Comparison of ENCODE assay signal across 23 cellular contexts in genomic region chr1:6593810-6594209, GRCh38. TPM values are rescaled to one million over a fixed set of nuclear protein-coding genes. Genes with fewer than 3 reads are reported as not detected.
A peak's percentile ranks its signal among the peaks of the same experiment; 100 is the strongest.
DNase-seq lines count a peak whose midpoint lies in the region; ATAC-seq and TF ChIP-seq lines count a peak whose summit lies in the region.
"Had no signal": no experiment of that assay in that cellular context is flagged by ENCODE, and none has a peak within 500 bp of the region (broad histone marks: within the 10 kb centered on the region; RNA-seq: fewer than 3 reads in every experiment).

No MANE protein-coding gene starts in this region.

- H3K4me3 Mint-ChIP-seq in activated naive CD4-positive, alpha-beta T cell treated with anti-CD3 and anti-CD28 coated beads, Interleukin-2, amount 10 ng/mL, durations not matched to agents 7 days and 5 days: no peak overlapping the region
- H3K4me3 Mint-ChIP-seq: CD8-positive, alpha-beta T cell; GM23338 had no signal

- H3K9me3 ChIP-seq in IMR-90 (ENCODE audit: control insufficient read depth, insufficient read depth, low read length): no peaks in the 10 kb centered on the region
- H3K9me3 ChIP-seq in WERI-Rb-1 (ENCODE audit: severe bottlenecking): no peaks in the 10 kb centered on the region
- H3K9me3 ChIP-seq in psoas muscle: no peaks in the 10 kb centered on the region
- H3K9me3 ChIP-seq: Caco-2, SJSA1 had no signal

- no peak for DNase-seq in IMR-90
- no peak for DNase-seq in WERI-Rb-1
- DNase-seq in psoas muscle: no peak
- DNase-seq in activated naive CD4-positive, alpha-beta T cell treated with anti-CD3 and anti-CD28 coated beads, Interleukin-2, amount 10 ng/mL, durations not matched to agents 7 days and 5 days: no peak
- DNase-seq in DMS114 treated with DMSO at 0.1 percent for 48 hours (lab: John Stamatoyannopoulos, UW; ENCODE audit: unreplicated experiment): no peak
- DNase-seq: C1 segment of cervical spinal cord, Caco-2, DMS79 treated with DMSO at 0.1 percent for 48 hours, GF-D8, H9, MM.1S, NCI-H2029, NCI-H446 treated with DMSO at 0.1 percent for 48 hours, NCI-H526, NCI-H82, PC-9, Right ventricle myocardium superior had no signal

- H3K27ac ChIP-seq in IMR-90 (ENCODE audit: insufficient read depth, low read length) (no peak overlapping the region), WERI-Rb-1 (peak overlapping the region; percentile 92), psoas muscle (peak overlapping the region; percentile 98)
- H3K27ac ChIP-seq: KMS-11, PC-9, SJSA1 had no signal

- no peak overlapping the region for H3K18ac ChIP-seq in IMR-90 (ENCODE audit: low read depth, low read length)

- H2BK20ac ChIP-seq in IMR-90 (ENCODE audit: low read depth, low read length): no peak overlapping the region

- H3K23ac ChIP-seq in IMR-90 (ENCODE audit: low read depth, low read length): no peak overlapping the region

- CTCF ChIA-PET in IMR-90 (lab: Yijun Ruan, JAX): no interaction called here
- CTCF ChIA-PET in activated naive CD4-positive, alpha-beta T cell treated with anti-CD3 and anti-CD28 coated beads, Interleukin-2, amount 10 ng/mL, durations not matched to agents 7 days and 5 days (lab: Charles Lee): interaction anchor here (1.5 kb wide), 1 partner anchor 54 kb away, joined by 4 read pairs; no protein-coding TSS in a partner anchor

- H3K4me1 ChIP-seq in IMR-90 (ENCODE audit: control insufficient read depth, insufficient read depth, low read length) (no peaks in the 10 kb centered on the region; the same call in 1 of the 2 replicates), psoas muscle (peaks cover 83% of the 10 kb centered on the region)
- H3K4me1 ChIP-seq: Caco-2, SJSA1 had no signal

- H3K9me3 Mint-ChIP-seq in activated naive CD4-positive, alpha-beta T cell treated with anti-CD3 and anti-CD28 coated beads, Interleukin-2, amount 10 ng/mL, durations not matched to agents 7 days and 5 days: no peaks in the 10 kb centered on the region
- H3K9me3 Mint-ChIP-seq: CD8-positive, alpha-beta T cell; GM23338; H9 had no signal

- H3K4ac ChIP-seq in IMR-90 (ENCODE audit: low read depth, low read length): no peak overlapping the region

- no peak for TF ChIP-seq POLR2A in IMR-90 (IDR thresholded peaks at IDR 0.05; ENCODE audit: low read depth, low read length)

- H3K4me2 ChIP-seq in IMR-90 (ENCODE audit: low read depth, low read length): no peak overlapping the region
- H3K4me2 ChIP-seq: GM23338, KMS-11, PC-9 had no signal

- dilution Hi-C loops in IMR-90 (cut with HindIII; ENCODE audit: low sequenced_read_pairs, unreplicated experiment): no loop called here

- H4K20me1 ChIP-seq in IMR-90 (ENCODE audit: insufficient read depth, low read length): peaks cover 79% of the 10 kb centered on the region

- no peak overlapping the region for H4K5ac ChIP-seq in IMR-90 (ENCODE audit: low read depth, low read length)

- intact Hi-C loops in IMR-90 (cut with micrococcal nuclease) (no loop called here), psoas muscle (cut with DNase I) (no loop called here)

- TF ChIP-seq RAD21 in IMR-90 (IDR thresholded peaks at IDR 0.05; ENCODE audit: low read length): no peak

- in situ Hi-C loops in IMR-90 (cut with MboI; ENCODE audit: low sequenced_read_pairs): no loop called here

- H3K4me1 Mint-ChIP-seq in activated naive CD4-positive, alpha-beta T cell treated with anti-CD3 and anti-CD28 coated beads, Interleukin-2, amount 10 ng/mL, durations not matched to agents 7 days and 5 days: peaks cover 48% of the 10 kb centered on the region
- H3K4me1 Mint-ChIP-seq: GM23338 had no signal

- peak overlapping the region; percentile 23 for H2AFZ ChIP-seq in IMR-90 (replicated peaks; ENCODE audit: low read length, poor library complexity)
- H2AFZ ChIP-seq: GM23338, PC-9 had no signal

- H3K27ac Mint-ChIP-seq in activated naive CD4-positive, alpha-beta T cell treated with anti-CD3 and anti-CD28 coated beads, Interleukin-2, amount 10 ng/mL, durations not matched to agents 7 days and 5 days: no peak overlapping the region
- H3K27ac Mint-ChIP-seq: CD8-positive, alpha-beta T cell; GM23338; H9 had no signal

- H3K4me3 ChIP-seq in IMR-90 (ENCODE audit: insufficient read depth, low read depth, low read length): no peak overlapping the region
- H3K4me3 ChIP-seq in WERI-Rb-1 (ENCODE audit: low read depth, low read length): no peak overlapping the region
- no peak overlapping the region for H3K4me3 ChIP-seq in psoas muscle
- H3K4me3 ChIP-seq: GM23338, PC-9, SJSA1 had no signal

- no peak for TF ChIP-seq CTCF in IMR-90 (conservative IDR thresholded peaks at IDR 0.05; ENCODE audit: low read depth, low read length)
- no peak for TF ChIP-seq CTCF in WERI-Rb-1 (IDR thresholded peaks at IDR 0.05; ENCODE audit: low read depth, low read length)
- no peak for TF ChIP-seq CTCF in psoas muscle (IDR thresholded peaks at IDR 0.05)

- H2AK5ac ChIP-seq in IMR-90 (ENCODE audit: low read depth, low read length): no peak overlapping the region

- no TSS peak for BruUV-seq in IMR-90 (replicated peaks; lab: Mats Ljungman, UMichigan)

- H4K8ac ChIP-seq in IMR-90 (ENCODE audit: low read depth in 2 of 2, low read length in 2 of 2): no peak overlapping the region

- H3K27me3 ChIP-seq in IMR-90 (ENCODE audit: control insufficient read depth, insufficient read depth, low read length) (no peaks in the 10 kb centered on the region), WERI-Rb-1 (ENCODE audit: insufficient read depth, low read depth, severe bottlenecking) (no peaks in the 10 kb centered on the region), psoas muscle (ENCODE audit: insufficient read depth in 3 of 3, low read length in 2 of 3) (no peaks in the 10 kb centered on the region)
- H3K27me3 ChIP-seq: SJSA1 had no signal

- no peak overlapping the region for H3K14ac ChIP-seq in IMR-90 (replicated peaks; ENCODE audit: low read depth, low read length)

- peaks cover 13 to 83% of the 10 kb centered on the region in 2 experiments for H3K79me1 ChIP-seq in IMR-90 (ENCODE audit: low read depth in 1 of 2, low read length in 2 of 2)

- H3K36me3 Mint-ChIP-seq in activated naive CD4-positive, alpha-beta T cell treated with anti-CD3 and anti-CD28 coated beads, Interleukin-2, amount 10 ng/mL, durations not matched to agents 7 days and 5 days: peaks cover 38% of the 10 kb centered on the region

- POLR2A ChIA-PET in IMR-90 (lab: Charles Lee; ENCODE audit: unreplicated experiment): no interaction called here

- H2AK9ac ChIP-seq in IMR-90 (replicated peaks; ENCODE audit: low read depth, low read length, poor library complexity): peak overlapping the region; percentile 74

- H4K91ac ChIP-seq in IMR-90 (ENCODE audit: insufficient read depth, low read depth, low read length): no peak overlapping the region

- ATAC-seq in IMR-90 (ENCODE audit: low read depth) (no peak), psoas muscle (no peak)
- ATAC-seq: CD8-positive, alpha-beta T cell; GM23338 had no signal

- H3K9ac ChIP-seq in IMR-90 (ENCODE audit: low read depth, low read length): no peak overlapping the region
- H3K9ac ChIP-seq: KMS-11 had no signal

- H3K36me3 ChIP-seq in IMR-90 (ENCODE audit: control insufficient read depth, insufficient read depth, low read length) (peaks cover 88% of the 10 kb centered on the region), WERI-Rb-1 (peaks cover 88% of the 10 kb centered on the region), psoas muscle (ENCODE audit: insufficient read depth in 1 of 2, low read depth in 1 of 2) (peaks cover 7 to 100% of the 10 kb centered on the region in 2 donors)

- no peaks in the 10 kb centered on the region for H3K27me3 Mint-ChIP-seq in activated naive CD4-positive, alpha-beta T cell treated with anti-CD3 and anti-CD28 coated beads, Interleukin-2, amount 10 ng/mL, durations not matched to agents 7 days and 5 days

- no peak overlapping the region for H3K56ac ChIP-seq in IMR-90 (ENCODE audit: extremely low read depth, insufficient read depth, low read length)

- no peak overlapping the region for H2BK5ac ChIP-seq in IMR-90 (ENCODE audit: low read depth, low read length, poor library complexity, severe bottlenecking)

- no peak overlapping the region for H2BK15ac ChIP-seq in IMR-90 (ENCODE audit: low read depth, low read length)

- H2BK120ac ChIP-seq in IMR-90 (ENCODE audit: low read depth, low read length): no peak overlapping the region

- H3K9me1 ChIP-seq in IMR-90 (ENCODE audit: insufficient read depth, low read length): 0 out of 2 replicates have a peak, but pooled peaks cover under 1% of the 10 kb centered on the region

- 100% methylated on average over 2 of the region's 15 CpGs; no CpG with 5 or more reads in 1 of the 2 experiments for WGBS in IMR-90 (ENCODE audit: extremely low coverage in 2 of 2, insufficient read length in 1 of 2), 2 experiments
- 83 to 92% (median 89%) methylated on average over 15 of the region's 15 CpGs for WGBS in psoas muscle, 3 donors

RNA-seq across cellular contexts. Expression of gene KLHL21, which starts 8.9 kb away (rescaled TPM):
- total RNA-seq in IMR-90 (2012; rRNA removed) (12.0 and 14.2 TPM in 2 replicates), psoas muscle (100 to 1,000 TPM in 3 of 4 donors, 10 to 100 TPM in 1; 87.3 to 253 (median 113) TPM)
- polyA plus RNA-seq in IMR-90 (2012; rRNA removed) (36.7 and 37.4 TPM in 2 replicates), psoas muscle (100 to 1,000 TPM in 2 of 3 donors, 10 to 100 TPM in 1; 83.1 to 200 (median 120) TPM)
- 27.2 and 40.1 TPM in 2 replicates for polyA plus RNA-seq in IMR-90 (2012; cell fraction: cytosol; rRNA removed)
- polyA plus RNA-seq in IMR-90 (2012; cell fraction: nucleus; rRNA removed; ENCODE audit: low replicate concordance): 70.4 and 149 TPM in 2 replicates

RNA-seq across cellular contexts. Expression of gene ZBTB48, which starts 14.0 kb away (rescaled TPM):
- total RNA-seq in IMR-90 (2012; rRNA removed) (9.3 and 10.3 TPM in 2 replicates), psoas muscle (10 to 100 TPM in 3 of 4 donors, 1 to 10 TPM in 1; 3.7 to 12.0 (median 11.4) TPM)
- polyA plus RNA-seq in IMR-90 (2012; rRNA removed) (17.5 and 19.7 TPM in 2 replicates), psoas muscle (10 to 100 TPM in 2 of 3 donors, 1 to 10 TPM in 1; 9.7 to 16.6 (median 15.1) TPM)
- 10.0 and 15.6 TPM in 2 replicates for polyA plus RNA-seq in IMR-90 (2012; cell fraction: cytosol; rRNA removed)
- 61.7 and 153 TPM in 2 replicates for polyA plus RNA-seq in IMR-90 (2012; cell fraction: nucleus; rRNA removed; ENCODE audit: low replicate concordance)

RNA-seq across cellular contexts. Expression of gene PHF13, which starts 19.7 kb away (rescaled TPM):
- total RNA-seq in IMR-90 (2012; rRNA removed): 7.3 and 9.4 TPM in 2 replicates
- polyA plus RNA-seq in IMR-90 (2012; rRNA removed): 7.6 and 9.8 TPM in 2 replicates
- polyA plus RNA-seq in IMR-90 (2012; cell fraction: cytosol; rRNA removed): 6.4 and 8.4 TPM in 2 replicates
- polyA plus RNA-seq in IMR-90 (2012; cell fraction: nucleus; rRNA removed; ENCODE audit: low replicate concordance): 13.3 and 25.1 TPM in 2 replicates
- total RNA-seq in psoas muscle: 10 to 100 TPM in 1 of 4 donors, 1 to 10 TPM in 3; 5.4 to 21.3 (median 8.2) TPM
- polyA plus RNA-seq in psoas muscle: 1 to 10 TPM; 4.8 to 7.5 (median 7.1) TPM

RNA-seq across cellular contexts. Expression of gene THAP3, which starts 30.9 kb away (rescaled TPM):
- total RNA-seq in IMR-90 (2012; rRNA removed) (13.9 and 14.2 TPM in 2 replicates), psoas muscle (10 to 100 TPM in 2 of 4 donors, 1 to 10 TPM in 2; 8.9 to 18.8 (median 13.4) TPM)
- polyA plus RNA-seq in IMR-90 (2012; rRNA removed) (14.9 and 16.0 TPM in 2 replicates), psoas muscle (10 to 100 TPM; 19.6 to 40.1 (median 22.8) TPM)
- 11.8 and 12.7 TPM in 2 replicates for polyA plus RNA-seq in IMR-90 (2012; cell fraction: cytosol; rRNA removed)
- polyA plus RNA-seq in IMR-90 (2012; cell fraction: nucleus; rRNA removed; ENCODE audit: low replicate concordance): 23.2 and 37.1 TPM in 2 replicates

RNA-seq across cellular contexts. Expression of gene TAS1R1, which starts 38.7 kb away (rescaled TPM):
- total RNA-seq in IMR-90 (2012; rRNA removed) (not detected in 2 replicates), psoas muscle (not detected)
- polyA plus RNA-seq in IMR-90 (2012; rRNA removed) (0.05 and 0.10 TPM in 2 replicates), psoas muscle (under 1 TPM in 2 of 3 donors, not detected in 1; 0.04 to 0.16 TPM)
- 0.05 TPM in 1 of 2 replicates, not detected in the other for polyA plus RNA-seq in IMR-90 (2012; cell fraction: cytosol; rRNA removed)
- 0.09 and 0.15 TPM in 2 replicates for polyA plus RNA-seq in IMR-90 (2012; cell fraction: nucleus; rRNA removed; ENCODE audit: low replicate concordance)
- total RNA-seq: A673; Caco-2; CD8-positive, alpha-beta T cell; GM23338; H9; PC-9; Right ventricle myocardium superior; RPMI7951; SJSA1 had no signal
